Comparison of ENCODE assay signal across 9 cellular contexts in the genomic region with DNA sequence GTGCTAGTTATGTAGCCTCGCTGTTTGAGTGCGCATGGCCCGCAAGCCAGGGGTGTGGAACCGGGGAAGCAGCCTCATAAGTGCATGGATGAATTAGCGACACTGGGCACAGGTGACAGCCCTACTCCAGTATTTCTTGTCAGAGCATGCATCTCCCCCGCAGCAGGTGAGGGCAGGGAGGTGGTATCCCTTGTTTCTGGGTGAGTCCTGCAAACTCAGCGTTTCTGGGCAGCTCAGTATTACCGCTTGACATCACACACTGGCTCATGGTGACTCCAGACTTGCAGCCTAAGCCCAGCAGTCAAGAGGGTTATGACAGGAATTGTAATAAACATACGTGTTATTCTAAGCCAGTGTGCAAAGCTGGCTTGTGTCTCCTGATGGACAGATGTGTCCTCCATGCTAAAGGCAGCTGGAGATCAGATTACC. TPM values are rescaled to one million over a fixed set of nuclear protein-coding genes. Genes with fewer than 3 reads are reported as not detected.
DNase-seq lines count a peak whose midpoint lies in the region; ATAC-seq and TF ChIP-seq lines count a peak whose summit lies in the region.
"Had no signal": no experiment of that assay in that cellular context is flagged by ENCODE, and none has a peak within 500 bp of the region (broad histone marks: within the 10 kb centered on the region; RNA-seq: fewer than 3 reads in every experiment).

No MANE protein-coding gene starts in this region.

- no peaks in the 10 kb centered on the region for H3K27me3 Mint-ChIP-seq in osteocyte (ENCODE audit: unreplicated experiment)

- ATAC-seq in GM18519 (IDR thresholded peaks at IDR 0.05; ENCODE audit: low FRiP score, unreplicated experiment) = no peak
- ATAC-seq in HG03097 (IDR thresholded peaks at IDR 0.05; ENCODE audit: low FRiP score, unreplicated experiment) = no peak
- ATAC-seq in HG03135 (IDR thresholded peaks at IDR 0.05; ENCODE audit: unreplicated experiment) = no peak

- H3K4me3 Mint-ChIP-seq in osteocyte (ENCODE audit: unreplicated experiment) = peak overlapping the region; percentile 75

- DNase-seq in ELF-1 (ENCODE audit: low read depth, low spot score) (peak; percentile 18), NCI-H510A treated with DMSO at 0.1 percent for 48 hours (lab: John Stamatoyannopoulos, UW) (peak; percentile 66), epithelial cell of proximal tubule (ENCODE audit: low read depth) (no peak), osteocyte (ENCODE audit: extremely low spot score, unreplicated experiment) (no peak)
- DNase-seq in central memory CD4-positive, alpha-beta T cell = no peak
- DNase-seq: stimulated activated CD4-positive, alpha-beta T cell treated with anti-CD3 and anti-CD28 coated beads, Interleukin-2, amount 100 ng/mL, for 48 hours had no signal

- H3K36me3 Mint-ChIP-seq in osteocyte (ENCODE audit: unreplicated experiment) = peaks cover 12% of the 10 kb centered on the region

- no peaks in the 10 kb centered on the region for H3K9me3 Mint-ChIP-seq in osteocyte (ENCODE audit: unreplicated experiment)

- H3K4me3 ChIP-seq in epithelial cell of proximal tubule (ENCODE audit: low read depth, low read length) = peak overlapping the region; percentile 89

- no peak overlapping the region for H3K27ac Mint-ChIP-seq in osteocyte (ENCODE audit: unreplicated experiment)

- H3K4me1 Mint-ChIP-seq in osteocyte (ENCODE audit: unreplicated experiment) = peaks cover 75% of the 10 kb centered on the region

- TF ChIP-seq CTCF in epithelial cell of proximal tubule (conservative IDR thresholded peaks at IDR 0.05; ENCODE audit: low read depth, low read length) = no peak
- TF ChIP-seq CTCF in osteocyte (IDR thresholded peaks at IDR 0.05) = no peak

RNA-seq across cellular contexts. Expression of a gene that starts 2.5 kb away (rescaled TPM):
- total RNA-seq in epithelial cell of proximal tubule (6.1 and 19.7 TPM in 2 replicates), osteocyte (50.9 and 51.2 TPM in 2 replicates)

Comparison
In these comparisons a context has a peak if more than half of its experiments do, and no peak if none do; other contexts are left out.
1. DNase-seq: peak in ELF-1 (single experiment) and NCI-H510A treated with DMSO at 0.1 percent for 48 hours (single experiment); none in epithelial cell of proximal tubule (single experiment), osteocyte (single experiment) and central memory CD4-positive, alpha-beta T cell (single experiment).